2 cellular contexts compared by ENCODE assay signal in the genomic region with DNA sequence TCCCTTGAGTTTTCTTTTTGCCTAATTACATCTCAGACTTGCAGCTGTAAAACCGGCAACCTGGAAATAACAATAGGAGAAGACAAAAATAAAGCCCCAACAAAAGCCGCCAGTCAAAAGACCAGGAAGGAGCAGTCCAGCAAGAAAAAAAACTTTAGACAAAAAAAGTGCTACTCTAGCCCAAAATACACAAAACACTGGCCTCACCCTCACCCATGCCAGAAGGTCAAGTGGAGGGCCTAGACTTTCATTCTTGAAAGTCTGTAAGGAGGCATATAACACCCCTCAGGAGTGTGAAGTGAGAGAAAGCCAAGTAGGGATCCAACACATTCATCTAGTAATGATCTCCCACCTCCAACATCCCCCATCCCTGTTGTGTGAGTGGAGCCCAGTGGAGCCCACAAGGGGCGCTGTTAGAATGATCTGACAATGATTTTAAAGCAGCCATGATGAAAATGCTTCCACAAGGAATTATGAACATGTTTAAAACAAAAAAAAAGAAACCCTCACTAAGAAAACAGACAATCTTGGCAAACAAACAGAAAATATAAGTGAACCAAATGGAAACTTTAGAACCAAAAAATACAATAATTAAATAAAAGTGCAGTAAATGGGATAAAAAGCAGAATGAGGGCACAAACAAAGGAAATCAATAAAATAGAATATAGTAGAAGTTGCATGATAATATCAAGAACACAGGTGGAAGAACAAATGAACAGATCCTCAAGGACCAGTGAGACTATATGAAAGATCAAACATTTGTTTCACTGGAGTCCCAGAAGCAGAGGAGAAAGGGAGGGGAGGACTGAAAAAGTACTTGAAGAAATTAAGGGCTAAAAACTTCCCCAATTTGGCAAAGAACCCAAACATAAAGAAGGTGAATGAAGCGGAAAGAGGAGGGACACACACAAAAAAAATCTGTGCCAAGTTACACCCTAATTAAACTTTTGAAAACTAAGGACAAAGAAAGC.
TF ChIP-seq lines count a peak whose summit lies in the region.

No MANE protein-coding gene starts in this region.

TF ChIP-seq in HCT116, 20 proteins besides CTCF, POLR2A, EP300 and RAD21:
- TF ChIP-seq ZNF274 (IDR thresholded peaks at IDR 0.05; ENCODE audit: low read depth, low read length) (no peak), EZH2phosphoT487 (IDR thresholded peaks at IDR 0.05; ENCODE audit: borderline replicate concordance) (no peak), YY1 (IDR thresholded peaks at IDR 0.05; ENCODE audit: extremely low read depth, insufficient replicate concordance, low read depth, low read length) (peak; percentile 52), MAX (IDR thresholded peaks at IDR 0.05) (no peak), CBX3 (IDR thresholded peaks at IDR 0.05; ENCODE audit: low read depth) (no peak), POLR2AphosphoS5 (IDR thresholded peaks at IDR 0.05; ENCODE audit: low read depth, low read length) (no peak)

TF ChIP-seq in GM12878, 131 proteins besides CTCF, POLR2A, EP300 and RAD21:
- TF ChIP-seq YY1 (IDR thresholded peaks at IDR 0.05; ENCODE audit: low read depth, low read length) (0 out of 2 replicates have a peak, but pooled peaks have one; percentile 25), CHD2 (IDR thresholded peaks at IDR 0.05; ENCODE audit: borderline replicate concordance, low read depth, low read length) (no peak)
